ENCODE assay signal across 9 cellular contexts in genomic region chr9:33162721-33163311, GRCh38. TPM values are rescaled to one million over a fixed set of nuclear protein-coding genes. Genes with fewer than 3 reads are reported as not detected.
A peak's percentile ranks its signal among the peaks of the same experiment; 100 is the strongest.
DNase-seq lines count a peak whose midpoint lies in the region; ATAC-seq, FAIRE-seq and TF ChIP-seq lines count a peak whose summit lies in the region.
"Had no signal": no experiment of that assay in that cellular context is flagged by ENCODE, and none has a peak within 500 bp of the region (broad histone marks: within the 10 kb centered on the region; RNA-seq: fewer than 3 reads in every experiment).

No MANE protein-coding gene starts in this region.

- DNase-seq in Caco-2 = peak in 1 of 2 experiments; percentile 76
- peak; percentile 83 for DNase-seq in RPMI7951 (ENCODE audit: low read depth)
- DNase-seq in fibroblast of peridontal ligament (ENCODE audit: extremely low read depth) = peak; percentile 95
- peak; percentile 63 to 83 for DNase-seq in psoas muscle
- no peak for DNase-seq in H54 (ENCODE audit: insufficient read length, low spot score)
- DNase-seq in NCI-H1105 (lab: John Stamatoyannopoulos, UW) = no peak
- DNase-seq in NCI-H2029 treated with DMSO at 0.1 percent for 48 hours (lab: John Stamatoyannopoulos, UW) = no peak
- DNase-seq in stimulated activated CD4-positive, alpha-beta T cell treated with anti-CD3 and anti-CD28 coated beads, Interleukin-2, amount 100 ng/mL, for 24 hours = no peak

- H3K9me3 Mint-ChIP-seq in Caco-2 (ENCODE audit: unreplicated experiment) = no peaks in the 10 kb centered on the region

- H3K36me3 Mint-ChIP-seq in Caco-2 (ENCODE audit: insufficient read depth, unreplicated experiment) = peaks cover 54% of the 10 kb centered on the region

- FAIRE-seq in H54 (lab: Jason Lieb, UNC) = no peak

- no peaks in the 10 kb centered on the region for H3K9me3 ChIP-seq in Caco-2
- H3K9me3 ChIP-seq in psoas muscle = no peaks in the 10 kb centered on the region

- H3K27me3 Mint-ChIP-seq in Caco-2 (ENCODE audit: insufficient read depth, unreplicated experiment) = no peaks in the 10 kb centered on the region

- TF ChIP-seq CTCF in Caco-2 (IDR thresholded peaks at IDR 0.05; ENCODE audit: insufficient read depth in 1 of 2, low read depth in 1 of 2, low read length in 1 of 2, severe bottlenecking in 1 of 2, unreplicated experiment in 1 of 2) (no peak), psoas muscle (IDR thresholded peaks at IDR 0.05) (no peak)

- POLR2A ChIA-PET in Caco-2 (lab: Charles Lee) = interaction anchor here (0.7 to 1.1 kb wide), 2 partner anchors 12 to 138 kb away, joined by 3 read pairs; no protein-coding TSS in a partner anchor

- H3K4me1 Mint-ChIP-seq in Caco-2 (ENCODE audit: low read depth, unreplicated experiment) = peaks cover 71% of the 10 kb centered on the region

- no peak overlapping the region for H3K4me3 ChIP-seq in Caco-2 (ENCODE audit: low read depth, low read length)
- H3K4me3 ChIP-seq in psoas muscle = peak overlapping the region; percentile 96

- H3K4me3 Mint-ChIP-seq in Caco-2 (ENCODE audit: unreplicated experiment) = peak overlapping the region; percentile 89

- CTCF ChIA-PET in Caco-2 (lab: Charles Lee) = interaction anchor here (1.3 kb wide), 1 partner anchor 16 kb away, joined by 5 read pairs; no protein-coding TSS in a partner anchor

- H3K27ac Mint-ChIP-seq in Caco-2 (ENCODE audit: unreplicated experiment) = peak overlapping the region; percentile 81

- intact Hi-C loops in Caco-2 (cut with micrococcal nuclease; ENCODE audit: unreplicated experiment) (loop anchor here (1.0 to 5.0 kb wide), 2 partner anchors 131 to 162 kb away; partner anchors contain the start of gene APTX), psoas muscle (cut with DNase I) (loop anchor here (5.0 kb wide), 2 partner anchors 36 to 61 kb away; no protein-coding TSS in a partner anchor)

- H3K27ac ChIP-seq in psoas muscle = peak overlapping the region; percentile 95

- WGBS in psoas muscle, 3 donors = 37 to 57% (median 40%) methylated on average over 9 of the region's 9 CpGs

- ATAC-seq in psoas muscle = peak in 3 of 4 donors; percentile 39 to 54 (median 50)
- ATAC-seq: esophagus mucosa had no signal

- no peak for TF ChIP-seq POLR2A in H54 (IDR thresholded peaks at IDR 0.05; ENCODE audit: low read depth, low read length)

- H3K36me3 ChIP-seq in Caco-2 (ENCODE audit: control insufficient read depth, insufficient read depth, low read length) (no peaks in the 10 kb centered on the region), psoas muscle (ENCODE audit: insufficient read depth in 1 of 2, low read depth in 1 of 2) (no peaks in the 10 kb centered on the region)

- no TSS peak for BruUV-seq in Caco-2 (replicated peaks; lab: Mats Ljungman, UMichigan)

- H3K4me1 ChIP-seq in Caco-2 (peaks cover 74% of the 10 kb centered on the region), psoas muscle (peaks cover 76% of the 10 kb centered on the region)

- H3K27me3 ChIP-seq in Caco-2 (replicated peaks; ENCODE audit: control insufficient read depth, insufficient read depth, low read length) (no peaks in the 10 kb centered on the region), psoas muscle (ENCODE audit: insufficient read depth in 3 of 3, low read length in 2 of 3) (no peaks in the 10 kb centered on the region)

RNA-seq across cellular contexts. Expression of gene B4GALT1, which starts 4.3 kb away (rescaled TPM):
- total RNA-seq in Caco-2 (2022) (104 and 121 TPM in 2 replicates), psoas muscle (10 to 100 TPM; 22.3 to 28.1 (median 24.4) TPM)
- total RNA-seq in RPMI7951 (2014; rRNA removed; shearing (Covaris generic)) = 35.4 and 38.7 TPM in 2 replicates
- 10 to 100 TPM; 13.0 to 21.9 (median 17.8) TPM for polyA plus RNA-seq in psoas muscle

Comparison
In these comparisons a context has a peak if more than half of its experiments do, and no peak if none do; other contexts are left out.
1. DNase-seq: peak in RPMI7951 (single experiment), fibroblast of peridontal ligament (single experiment) and psoas muscle (2 of 2); none in H54 (single experiment), NCI-H1105 (single experiment), NCI-H2029 treated with DMSO at 0.1 percent for 48 hours (single experiment) and stimulated activated CD4-positive, alpha-beta T cell treated with anti-CD3 and anti-CD28 coated beads, Interleukin-2, amount 100 ng/mL, for 24 hours (0 of 2).